In genomic region chr12:120254809-120255208, GRCh38 we compare ENCODE assay signal across 1 cellular context.
TF ChIP-seq lines count a peak whose summit lies in the region.

No MANE protein-coding gene starts in this region.

TF ChIP-seq in IMR-90, 13 proteins besides CTCF, POLR2A, EP300 and RAD21:
- TF ChIP-seq CEBPB (IDR thresholded peaks at IDR 0.05; ENCODE audit: low read depth, low read length) (no peak), USF2 (IDR thresholded peaks at IDR 0.05; ENCODE audit: low read depth, low read length) (no peak), MAZ (IDR thresholded peaks at IDR 0.05; ENCODE audit: borderline replicate concordance, low read depth, low read length) (no peak), NFE2L2 (IDR thresholded peaks at IDR 0.05; ENCODE audit: low read depth, low read length) (no peak), BHLHE40 (IDR thresholded peaks at IDR 0.05; ENCODE audit: low read depth, low read length) (no peak), RFX5 (IDR thresholded peaks at IDR 0.05; ENCODE audit: low read depth, low read length) (no peak), MAFK (IDR thresholded peaks at IDR 0.05; ENCODE audit: low read depth, low read length) (no peak)
